ENCODE assay signal across 12 cellular contexts in genomic region chr19:35459414-35460082, GRCh38. TPM values are rescaled to one million over a fixed set of nuclear protein-coding genes. Genes with fewer than 3 reads are reported as not detected.
DNase-seq lines count a peak whose midpoint lies in the region; ATAC-seq, FAIRE-seq and TF ChIP-seq lines count a peak whose summit lies in the region.
"Had no signal": no experiment of that assay in that cellular context is flagged by ENCODE, and none has a peak within 500 bp of the region (broad histone marks: within the 10 kb centered on the region; RNA-seq: fewer than 3 reads in every experiment).

No MANE protein-coding gene starts in this region.

- peak overlapping the region in 10 of 11 experiments; percentile 76 to 97 (median 88); a peak in 21 of 22 replicates for H3K27ac ChIP-seq in BLaER1 treated with 17β-estradiol and CSF1 and Interleukin-3, amounts not matched to agents 10 nM and 100 nM
- H3K27ac ChIP-seq in Peyer's patch (peak overlapping the region in 3 of 4 donors; percentile 36 to 72 (median 55)), pancreas (peak overlapping the region; percentile 35 to 79 (median 65))

- 0 out of 20 replicates have a peak overlapping the region, but pooled peaks of 1 of the 10 experiments have one; percentile 18 for H3K4me3 ChIP-seq in BLaER1 treated with 17β-estradiol and CSF1 and Interleukin-3, amounts not matched to agents 10 nM and 100 nM
- H3K4me3 ChIP-seq in Peyer's patch (peak overlapping the region in 1 of 4 donors; percentile 4), pancreas (peak overlapping the region in 1 of 4 donors; percentile 12)

- H3K27me3 ChIP-seq in BLaER1 treated with 17β-estradiol and CSF1 and Interleukin-3, amounts not matched to agents 10 nM and 100 nM: no peaks in the 10 kb centered on the region
- H3K27me3 ChIP-seq in Peyer's patch (no peaks in the 10 kb centered on the region), pancreas (no peaks in the 10 kb centered on the region)

- TF ChIP-seq POLR2A in Peyer's patch (IDR thresholded peaks at IDR 0.05): no peak

- ATAC-seq in left ventricle myocardium superior (peak; percentile 77), pancreas (peak; percentile 66 to 73 (median 72))
- ATAC-seq: activated T-helper 17 cell treated with anti-CD3 and anti-CD28 coated beads, Interleukin-2, amount 50 U/mL, for 72 hours had no signal

- peak overlapping the region in 10 of 11 experiments; percentile 61 to 85 (median 74); a peak in 19 of 22 replicates for H3K9ac ChIP-seq in BLaER1 treated with 17β-estradiol and CSF1 and Interleukin-3, amounts not matched to agents 10 nM and 100 nM

- FAIRE-seq in pancreas (lab: Jason Lieb, UNC): no peak
- FAIRE-seq: colon had no signal

- TF ChIP-seq CTCF in Peyer's patch (IDR thresholded peaks at IDR 0.05) (no peak), pancreas (IDR thresholded peaks at IDR 0.05) (no peak)

- no peaks in the 10 kb centered on the region for H3K9me3 ChIP-seq in BLaER1 treated with 17β-estradiol and CSF1 and Interleukin-3, amounts not matched to agents 10 nM and 100 nM (replicated peaks in 1 of 11)
- H3K9me3 ChIP-seq in Peyer's patch (no peaks in the 10 kb centered on the region), pancreas (no peaks in the 10 kb centered on the region)

- DNase-seq in Peyer's patch (peak in 1 of 3 donors; percentile 55), left ventricle myocardium superior (peak; percentile 67), pancreas (peak; percentile 71 to 84 (median 74)), NCI-H748 (lab: John Stamatoyannopoulos, UW; ENCODE audit: unreplicated experiment) (no peak), medulla oblongata (ENCODE audit: extremely low spot score) (no peak), hippocampal formation (lab: John Stamatoyannopoulos, UW) (no peak)
- no peak for DNase-seq in stimulated activated CD4-positive, alpha-beta T cell treated with anti-CD3 and anti-CD28 coated beads, Interleukin-2, amount 100 ng/mL, for 48 hours

- intact Hi-C loops in left ventricle myocardium superior (cut with micrococcal nuclease) (no loop called here), pancreas (cut with DNase I) (no loop called here)

- H4K20me1 ChIP-seq in BLaER1 treated with 17β-estradiol and CSF1 and Interleukin-3, amounts not matched to agents 10 nM and 100 nM: no peaks in the 10 kb centered on the region

- peak overlapping the region; percentile 75 to 95 (median 90) for H3K4me2 ChIP-seq in BLaER1 treated with 17β-estradiol and CSF1 and Interleukin-3, amounts not matched to agents 10 nM and 100 nM

- 15 to 22% methylated on average over 14 of the region's 14 CpGs for WGBS in pancreas, 2 donors

- no peaks in the 10 kb centered on the region for H3K36me3 ChIP-seq in BLaER1 treated with 17β-estradiol and CSF1 and Interleukin-3, amounts not matched to agents 10 nM and 100 nM
- no peaks in the 10 kb centered on the region for H3K36me3 ChIP-seq in Peyer's patch
- H3K36me3 ChIP-seq in pancreas: no peaks in the 10 kb centered on the region

- H3K4me1 ChIP-seq in BLaER1 treated with 17β-estradiol and CSF1 and Interleukin-3, amounts not matched to agents 10 nM and 100 nM: peaks cover 71 to 97% (median 89%) of the 10 kb centered on the region in 10 experiments
- H3K4me1 ChIP-seq in Peyer's patch (peaks cover 0 to 32% (median 30%) of the 10 kb centered on the region in 4 donors), pancreas (peaks cover 0 to 27% (median 16%) of the 10 kb centered on the region in 3 donors)

RNA-seq across cellular contexts. Expression of gene FFAR2, which starts 11.5 kb away (rescaled TPM):
- total RNA-seq in Peyer's patch: 1 to 10 TPM in 2 of 4 donors, under 1 TPM in 1, not detected in 1; 0.80 to 1.8 (median 1.0) TPM
- 0.27 TPM for total RNA-seq in left ventricle myocardium superior
- under 1 TPM in 4 of 6 donors, not detected in 2; 0.20 to 0.95 (median 0.35) TPM for total RNA-seq in pancreas
- 1 to 10 TPM in 1 of 2 donors, under 1 TPM in 1; 0.30 to 2.5 TPM for polyA plus RNA-seq in pancreas
- total RNA-seq: activated T-helper 17 cell treated with anti-CD3 and anti-CD28 coated beads, Interleukin-2, amount 50 U/mL, for 72 hours; temporal lobe had no signal
- polyA plus RNA-seq: BJ had no signal

RNA-seq across cellular contexts. Expression of gene KRTDAP, which starts 30.7 kb away (rescaled TPM):
- total RNA-seq in Peyer's patch (not detected), left ventricle myocardium superior (not detected), pancreas (1 to 10 TPM in 1 of 6 donors, under 1 TPM in 1, not detected in 4; 0.35 to 1.1 TPM)
- polyA plus RNA-seq in pancreas: 1 to 10 TPM; 1.4 to 2.0 TPM
- total RNA-seq: activated T-helper 17 cell treated with anti-CD3 and anti-CD28 coated beads, Interleukin-2, amount 50 U/mL, for 72 hours had no signal
- polyA plus RNA-seq: BJ had no signal

RNA-seq across cellular contexts. Expression of gene DMKN, which starts 53.9 kb away (rescaled TPM):
- total RNA-seq in Peyer's patch (10 to 100 TPM in 2 of 4 donors, 1 to 10 TPM in 1, not detected in 1; 1.9 to 29.7 (median 10.7) TPM), left ventricle myocardium superior (16.1 TPM), pancreas (10 to 100 TPM; 48.5 to 86.7 (median 60.0) TPM)
- polyA plus RNA-seq in pancreas: 100 to 1,000 TPM; 133 to 197 TPM

Comparison
In these comparisons a context has a peak if more than half of its experiments do, and no peak if none do; other contexts are left out.
1. DNase-seq: peak in left ventricle myocardium superior (single experiment) and pancreas (6 of 6); none in NCI-H748 (single experiment), medulla oblongata (single experiment), hippocampal formation (0 of 2) and stimulated activated CD4-positive, alpha-beta T cell treated with anti-CD3 and anti-CD28 coated beads, Interleukin-2, amount 100 ng/mL, for 48 hours (0 of 2).
2. Peak in every context shown above with its lines, with median percentiles within 50 percentile points of each other: H3K27ac ChIP-seq.